10 cellular contexts compared by ENCODE assay signal in the genomic region with DNA sequence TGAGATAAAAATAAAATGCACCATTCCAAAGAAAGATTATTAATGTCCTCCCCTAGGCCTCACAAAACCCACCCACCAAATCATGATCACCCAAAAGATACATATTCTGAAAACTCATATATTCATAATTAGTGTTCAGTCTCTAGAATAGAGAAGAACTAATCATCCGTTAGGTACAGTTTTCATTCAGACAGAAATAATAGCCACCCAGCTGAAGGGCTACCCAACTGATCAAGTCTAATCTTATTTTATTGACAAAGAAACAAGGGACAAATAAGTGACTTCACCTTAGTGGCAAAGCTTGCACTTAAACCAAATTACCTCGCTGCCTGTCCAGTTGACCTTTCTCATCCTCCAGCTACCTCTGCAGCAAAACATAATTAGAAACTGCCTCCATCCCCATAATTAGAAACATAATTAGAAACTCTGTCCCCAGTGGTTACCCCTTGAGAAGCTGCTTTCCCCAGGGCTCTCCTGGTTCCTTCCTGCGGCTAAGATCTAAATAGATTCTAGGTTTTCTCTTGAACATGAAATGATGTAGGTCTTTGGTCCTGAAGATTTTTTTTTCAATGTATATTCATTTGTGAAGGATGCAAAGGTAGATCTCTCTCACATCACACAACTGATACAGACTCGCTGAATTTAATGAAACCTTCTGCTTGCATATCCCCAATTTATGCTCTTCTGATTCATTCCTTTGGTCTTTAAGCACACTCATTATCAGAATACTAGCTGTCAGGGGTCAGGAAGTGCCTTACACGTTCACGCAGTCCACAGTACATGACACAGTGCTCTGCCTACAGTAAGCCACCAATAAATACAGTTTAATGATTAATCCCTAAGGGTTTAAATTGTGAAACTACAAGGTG. TPM values are rescaled to one million over a fixed set of nuclear protein-coding genes. Genes with fewer than 3 reads are reported as not detected.
DNase-seq lines count a peak whose midpoint lies in the region; ATAC-seq and TF ChIP-seq lines count a peak whose summit lies in the region.
"Had no signal": no experiment of that assay in that cellular context is flagged by ENCODE, and none has a peak within 500 bp of the region (broad histone marks: within the 10 kb centered on the region; RNA-seq: fewer than 3 reads in every experiment).

No MANE protein-coding gene starts in this region.

- peak; percentile 88 for ATAC-seq in GM21717 (IDR thresholded peaks at IDR 0.05; ENCODE audit: unreplicated experiment)
- peak; percentile 95 for ATAC-seq in HG03460 (IDR thresholded peaks at IDR 0.05; ENCODE audit: unreplicated experiment)
- no peak for ATAC-seq in psoas muscle
- ATAC-seq: A549 had no signal

- H3K36me3 Mint-ChIP-seq in activated CD4-positive, alpha-beta memory T cell treated with anti-CD3 and anti-CD28 coated beads, Interleukin-2, amount 10 ng/mL, durations not matched to agents 7 days and 5 days (ENCODE audit: low read depth), result peaks cover 33% of the 10 kb centered on the region
- H3K36me3 Mint-ChIP-seq in activated CD4-positive, alpha-beta memory T cell treated with anti-CD3 and anti-CD28 coated beads for 36 hours, result peaks cover 8% of the 10 kb centered on the region
- peaks cover 0 to 4% (median 3%) of the 10 kb centered on the region in 3 donors for H3K36me3 Mint-ChIP-seq in immature natural killer cell

- H3K4me2 ChIP-seq in osteoblast (ENCODE audit: insufficient read depth, low read length), result no peak overlapping the region
- H3K4me2 ChIP-seq: A549 had no signal

- DNase-seq in activated CD4-positive, alpha-beta memory T cell treated with anti-CD3 and anti-CD28 coated beads, Interleukin-2, amount 10 ng/mL, durations not matched to agents 7 days and 5 days, result no peak
- no peak for DNase-seq in activated CD4-positive, alpha-beta memory T cell treated with anti-CD3 and anti-CD28 coated beads for 36 hours
- DNase-seq in osteoblast (ENCODE audit: insufficient read length, low spot score, missing footprints) (peak; percentile 18), psoas muscle (no peak), immature natural killer cell (no peak), NCI-H345 treated with DMSO at 0.1 percent for 48 hours (lab: John Stamatoyannopoulos, UW; ENCODE audit: unreplicated experiment) (no peak)
- DNase-seq: NCI-H2227 treated with DMSO at 0.1 percent for 48 hours had no signal

- no peak overlapping the region for H2AFZ ChIP-seq in osteoblast (ENCODE audit: low read length)

- H3K27me3 Mint-ChIP-seq in activated CD4-positive, alpha-beta memory T cell treated with anti-CD3 and anti-CD28 coated beads, Interleukin-2, amount 10 ng/mL, durations not matched to agents 7 days and 5 days, result no peaks in the 10 kb centered on the region
- H3K27me3 Mint-ChIP-seq in activated CD4-positive, alpha-beta memory T cell treated with anti-CD3 and anti-CD28 coated beads for 36 hours, result no peaks in the 10 kb centered on the region
- no peaks in the 10 kb centered on the region for H3K27me3 Mint-ChIP-seq in immature natural killer cell (ENCODE audit: low read depth in 3 of 3)

- H3K4me3 ChIP-seq in osteoblast (ENCODE audit: insufficient read depth, low read length) (no peak overlapping the region), psoas muscle (no peak overlapping the region)
- H3K4me3 ChIP-seq: A549 had no signal

- H3K36me3 ChIP-seq in osteoblast (ENCODE audit: insufficient read depth, low read length), result no peaks in the 10 kb centered on the region
- no peaks in the 10 kb centered on the region for H3K36me3 ChIP-seq in psoas muscle (ENCODE audit: insufficient read depth in 1 of 2, low read depth in 1 of 2)

- intact Hi-C loops in activated CD4-positive, alpha-beta memory T cell treated with anti-CD3 and anti-CD28 coated beads for 36 hours (cut with micrococcal nuclease), result no loop called here
- intact Hi-C loops in psoas muscle (cut with DNase I), result no loop called here

- peaks cover 6% of the 10 kb centered on the region for H4K20me1 ChIP-seq in osteoblast (ENCODE audit: insufficient read depth, low read length)

- TF ChIP-seq CTCF in osteoblast (IDR thresholded peaks at IDR 0.05; ENCODE audit: extremely low read depth, low read depth, low read length) (no peak), psoas muscle (IDR thresholded peaks at IDR 0.05) (no peak)

- peak overlapping the region; percentile 7 for H3K27ac Mint-ChIP-seq in activated CD4-positive, alpha-beta memory T cell treated with anti-CD3 and anti-CD28 coated beads, Interleukin-2, amount 10 ng/mL, durations not matched to agents 7 days and 5 days
- no peak overlapping the region for H3K27ac Mint-ChIP-seq in activated CD4-positive, alpha-beta memory T cell treated with anti-CD3 and anti-CD28 coated beads for 36 hours
- no peak overlapping the region for H3K27ac Mint-ChIP-seq in immature natural killer cell

- H3K27ac ChIP-seq in osteoblast (ENCODE audit: low read depth, low read length), result no peak overlapping the region
- no peak overlapping the region for H3K27ac ChIP-seq in psoas muscle
- H3K27ac ChIP-seq: A549 had no signal

- H3K4me1 Mint-ChIP-seq in activated CD4-positive, alpha-beta memory T cell treated with anti-CD3 and anti-CD28 coated beads, Interleukin-2, amount 10 ng/mL, durations not matched to agents 7 days and 5 days, result peaks cover 36% of the 10 kb centered on the region
- peaks cover 29% of the 10 kb centered on the region for H3K4me1 Mint-ChIP-seq in activated CD4-positive, alpha-beta memory T cell treated with anti-CD3 and anti-CD28 coated beads for 36 hours (ENCODE audit: low read depth)
- peaks cover 2 to 3% of the 10 kb centered on the region in 2 donors for H3K4me1 Mint-ChIP-seq in immature natural killer cell

- H3K9me3 Mint-ChIP-seq in activated CD4-positive, alpha-beta memory T cell treated with anti-CD3 and anti-CD28 coated beads, Interleukin-2, amount 10 ng/mL, durations not matched to agents 7 days and 5 days, result no peaks in the 10 kb centered on the region
- no peaks in the 10 kb centered on the region for H3K9me3 Mint-ChIP-seq in activated CD4-positive, alpha-beta memory T cell treated with anti-CD3 and anti-CD28 coated beads for 36 hours
- no peaks in the 10 kb centered on the region for H3K9me3 Mint-ChIP-seq in immature natural killer cell

- CTCF ChIA-PET in activated CD4-positive, alpha-beta memory T cell treated with anti-CD3 and anti-CD28 coated beads, Interleukin-2, amount 10 ng/mL, durations not matched to agents 7 days and 5 days (lab: Charles Lee), result no interaction called here
- CTCF ChIA-PET in activated CD4-positive, alpha-beta memory T cell treated with anti-CD3 and anti-CD28 coated beads for 36 hours (lab: Charles Lee), result interaction anchor here (0.8 kb wide), 1 partner anchor 67 kb away, joined by 3 read pairs; no protein-coding TSS in a partner anchor

- 76 to 84% (median 79%) methylated on average over 6 of the region's 6 CpGs for WGBS in psoas muscle, 3 donors

- POLR2A ChIA-PET in activated CD4-positive, alpha-beta memory T cell treated with anti-CD3 and anti-CD28 coated beads, Interleukin-2, amount 10 ng/mL, durations not matched to agents 7 days and 5 days (lab: Charles Lee), result interaction anchor here (0.7 to 1.6 kb wide), 4 partner anchors 20 to 175 kb away, joined by 3 to 5 read pairs (median 4); a partner anchor contains a TSS
- POLR2A ChIA-PET in activated CD4-positive, alpha-beta memory T cell treated with anti-CD3 and anti-CD28 coated beads for 36 hours (lab: Charles Lee), result no interaction called here

- H3K79me2 ChIP-seq in osteoblast (ENCODE audit: insufficient read depth, low read length), result no peaks in the 10 kb centered on the region

- H3K27me3 ChIP-seq in osteoblast (ENCODE audit: insufficient read depth, low read length) (no peaks in the 10 kb centered on the region), psoas muscle (ENCODE audit: insufficient read depth in 3 of 3, low read length in 2 of 3) (no peaks in the 10 kb centered on the region)

- H3K9me3 ChIP-seq in osteoblast (ENCODE audit: low read depth, low read length), result no peaks in the 10 kb centered on the region
- no peaks in the 10 kb centered on the region for H3K9me3 ChIP-seq in psoas muscle
- H3K9me3 ChIP-seq: A549 had no signal

- no peak overlapping the region for H3K4me3 Mint-ChIP-seq in activated CD4-positive, alpha-beta memory T cell treated with anti-CD3 and anti-CD28 coated beads, Interleukin-2, amount 10 ng/mL, durations not matched to agents 7 days and 5 days
- no peak overlapping the region for H3K4me3 Mint-ChIP-seq in activated CD4-positive, alpha-beta memory T cell treated with anti-CD3 and anti-CD28 coated beads for 36 hours
- no peak overlapping the region for H3K4me3 Mint-ChIP-seq in immature natural killer cell

- H3K4me1 ChIP-seq in osteoblast (ENCODE audit: insufficient read depth, low read length), result peaks cover 9% of the 10 kb centered on the region
- H3K4me1 ChIP-seq in psoas muscle, result peaks cover 9% of the 10 kb centered on the region
- H3K4me1 ChIP-seq: A549 had no signal

RNA-seq across cellular contexts. Expression of a gene that starts 46.3 kb away (rescaled TPM):
- total RNA-seq in activated CD4-positive, alpha-beta memory T cell treated with anti-CD3 and anti-CD28 coated beads, Interleukin-2, amount 10 ng/mL, durations not matched to agents 7 days and 5 days, result 10 to 100 TPM; 90.3 to 91.6 TPM
- 100 to 1,000 TPM; 117 to 123 TPM for total RNA-seq in activated CD4-positive, alpha-beta memory T cell treated with anti-CD3 and anti-CD28 coated beads for 36 hours
- 86.9 and 94.8 TPM in 2 replicates for total RNA-seq in osteoblast
- 100 to 1,000 TPM in 2 of 4 donors, 10 to 100 TPM in 2; 67.2 to 110 (median 102) TPM for total RNA-seq in psoas muscle
- polyA plus RNA-seq in psoas muscle, result 100 to 1,000 TPM in 1 of 3 donors, 10 to 100 TPM in 2; 55.1 to 143 (median 60.7) TPM
- polyA plus RNA-seq in immature natural killer cell, result 10 to 100 TPM; 29.0 to 38.7 (median 32.4) TPM

RNA-seq across cellular contexts. Expression of a gene that starts 58.4 kb away (rescaled TPM):
- total RNA-seq in activated CD4-positive, alpha-beta memory T cell treated with anti-CD3 and anti-CD28 coated beads, Interleukin-2, amount 10 ng/mL, durations not matched to agents 7 days and 5 days, result 1 to 10 TPM in 1 of 2 experiments, under 1 TPM in 1; 0.85 to 1.2 TPM
- total RNA-seq in activated CD4-positive, alpha-beta memory T cell treated with anti-CD3 and anti-CD28 coated beads for 36 hours, result under 1 TPM; 0.24 to 0.81 TPM
- total RNA-seq in osteoblast, result under 0.01 and 0.29 TPM in 2 replicates
- under 1 TPM in 3 of 4 donors, not detected in 1; 0.13 to 0.59 (median 0.40) TPM for total RNA-seq in psoas muscle
- polyA plus RNA-seq in psoas muscle, result under 1 TPM; 0.44 to 0.97 (median 0.49) TPM
- under 1 TPM in 1 of 3 donors, not detected in 2; 0.10 TPM for polyA plus RNA-seq in immature natural killer cell

Comparison
In these comparisons a context has a peak if more than half of its experiments do, and no peak if none do; other contexts are left out.
1. ATAC-seq: peak in GM21717 (single experiment) and HG03460 (single experiment); none in psoas muscle (0 of 4).